In genomic region chr13:23462815-23463559, GRCh38 we compare ENCODE assay signal across 23 cellular contexts. TPM values are rescaled to one million over a fixed set of nuclear protein-coding genes. Genes with fewer than 3 reads are reported as not detected.
DNase-seq lines count a peak whose midpoint lies in the region; ATAC-seq and TF ChIP-seq lines count a peak whose summit lies in the region.
"Had no signal": no experiment of that assay in that cellular context is flagged by ENCODE, and none has a peak within 500 bp of the region (broad histone marks: within the 10 kb centered on the region; RNA-seq: fewer than 3 reads in every experiment).

No MANE protein-coding gene starts in this region.

- no peaks in the 10 kb centered on the region for H3K36me3 ChIP-seq in thoracic aorta

- peaks cover 49% of the 10 kb centered on the region for H3K4me1 Mint-ChIP-seq in HFFc6 (ENCODE audit: low read depth)

- no peak for ATAC-seq in thoracic aorta (ENCODE audit: insufficient number of reproducible peaks, low FRiP score, low read depth)
- ATAC-seq: activated CD8-positive, alpha-beta T cell treated with anti-CD3 and anti-CD28 coated beads, Interleukin-2, amount 10 ng/mL, durations not matched to agents 7 days and 5 days; foreskin keratinocyte had no signal

- no peaks in the 10 kb centered on the region for H3K9me3 Mint-ChIP-seq in HFFc6

- H3K27ac ChIP-seq in thoracic aorta = peak overlapping the region; percentile 33 to 87
- H3K27ac ChIP-seq: epithelial cell of prostate, foreskin keratinocyte, testis had no signal

- no peak overlapping the region for H3K4me3 ChIP-seq in choroid plexus epithelial cell (ENCODE audit: low read depth, low read length)
- H3K4me3 ChIP-seq in thoracic aorta = peak overlapping the region; percentile 41
- H3K4me3 ChIP-seq: testis had no signal

- TF ChIP-seq CTCF in HFFc6 (IDR thresholded peaks at IDR 0.05) (no peak), choroid plexus epithelial cell (conservative IDR thresholded peaks at IDR 0.05; ENCODE audit: low read depth, low read length) (no peak), thoracic aorta (IDR thresholded peaks at IDR 0.05) (no peak), GM13977 (IDR thresholded peaks at IDR 0.05; ENCODE audit: extremely low read depth, insufficient read depth, missing control alignments) (no peak)

- H3K27me3 ChIP-seq in thoracic aorta (replicated peaks; ENCODE audit: insufficient read depth) = no peaks in the 10 kb centered on the region
- H3K27me3 ChIP-seq: foreskin keratinocyte, testis had no signal

- H3K4me3 Mint-ChIP-seq in HFFc6 = no peak overlapping the region
- H3K4me3 Mint-ChIP-seq: activated CD8-positive, alpha-beta T cell treated with anti-CD3 and anti-CD28 coated beads, Interleukin-2, amount 10 ng/mL, durations not matched to agents 7 days and 5 days; neural crest cell had no signal

- H3K27ac Mint-ChIP-seq in HFFc6 = peak overlapping the region; percentile 65
- H3K27ac Mint-ChIP-seq: activated CD8-positive, alpha-beta T cell treated with anti-CD3 and anti-CD28 coated beads, Interleukin-2, amount 10 ng/mL, durations not matched to agents 7 days and 5 days; progenitor cell of endocrine pancreas had no signal

- H3K27me3 Mint-ChIP-seq in HFFc6 (ENCODE audit: insufficient read depth) = no peaks in the 10 kb centered on the region; the same call in 1 of the 2 replicates

- in situ Hi-C loops in GM13977 (cut with MboI; ENCODE audit: low pct_unique_long_range_greater_than_20kb, low sequenced_read_pairs, unreplicated experiment) = loop anchor here (10.0 kb wide), 1 partner anchor 412 kb away; no protein-coding TSS in a partner anchor

- no peaks in the 10 kb centered on the region for H3K9me3 ChIP-seq in thoracic aorta
- H3K9me3 ChIP-seq: testis had no signal

- H3K36me3 Mint-ChIP-seq in HFFc6 (ENCODE audit: low read depth) = peaks cover 7% of the 10 kb centered on the region

- DNase-seq in HFFc6 (peak; percentile 43), RPMI7951 (ENCODE audit: low read depth) (peak; percentile 39), choroid plexus epithelial cell (ENCODE audit: low read depth) (peak; percentile 25), thoracic aorta (ENCODE audit: low spot score) (no peak), GM13977 (ENCODE audit: low spot score) (no peak), cerebellar nuclear complex (lab: John Stamatoyannopoulos, UW) (no peak), T-helper 1 cell (no peak)
- DNase-seq: activated CD4-positive, CD25-positive, alpha-beta regulatory T cell treated with anti-CD3 and anti-CD28 coated beads, Interleukin-2, amount 50 U/mL, for 72 hours; activated CD8-positive, alpha-beta T cell treated with anti-CD3 and anti-CD28 coated beads, Interleukin-2, amount 10 ng/mL, durations not matched to agents 7 days and 5 days; activated naive CD4-positive, alpha-beta T cell treated with Interleukin-2 at 50 U/mL for 16 hours; amniotic stem cell; caudate nucleus; DMS53; foreskin keratinocyte; hypothalamus; Kasumi-1; NCI-H1436; NCI-H510A treated with DMSO at 0.1 percent for 48 hours; stimulated activated naive CD4-positive, alpha-beta T cell; testis had no signal

- peaks cover 20 to 28% of the 10 kb centered on the region in 2 donors for H3K4me1 ChIP-seq in thoracic aorta (ENCODE audit: control insufficient read depth in 1 of 2, low read depth in 2 of 2)
- H3K4me1 ChIP-seq: foreskin keratinocyte had no signal

RNA-seq across cellular contexts. Expression of gene SACS, which starts 29.5 kb away (rescaled TPM):
- 10 to 100 TPM; 43.9 to 50.9 (median 47.1) TPM for total RNA-seq in HFFc6 (2021; fragmentation: NEBNext Ultra II Directional; extraction: Animal tissue kit (Norgen Biotek cat#: 25700))
- total RNA-seq in RPMI7951 (2014; rRNA removed; shearing (Covaris generic)) = 63.0 and 64.2 TPM in 2 replicates
- 10 to 100 TPM; 36.8 to 47.6 TPM for total RNA-seq in thoracic aorta

Comparison
In these comparisons a context has a peak if more than half of its experiments do, and no peak if none do; other contexts are left out.
1. DNase-seq: peak in HFFc6 (single experiment), RPMI7951 (single experiment) and choroid plexus epithelial cell (single experiment); none in thoracic aorta (single experiment), GM13977 (single experiment), cerebellar nuclear complex (0 of 2) and T-helper 1 cell (0 of 5).